Comparison of ENCODE assay signal across 1 cellular context in the genomic region with DNA sequence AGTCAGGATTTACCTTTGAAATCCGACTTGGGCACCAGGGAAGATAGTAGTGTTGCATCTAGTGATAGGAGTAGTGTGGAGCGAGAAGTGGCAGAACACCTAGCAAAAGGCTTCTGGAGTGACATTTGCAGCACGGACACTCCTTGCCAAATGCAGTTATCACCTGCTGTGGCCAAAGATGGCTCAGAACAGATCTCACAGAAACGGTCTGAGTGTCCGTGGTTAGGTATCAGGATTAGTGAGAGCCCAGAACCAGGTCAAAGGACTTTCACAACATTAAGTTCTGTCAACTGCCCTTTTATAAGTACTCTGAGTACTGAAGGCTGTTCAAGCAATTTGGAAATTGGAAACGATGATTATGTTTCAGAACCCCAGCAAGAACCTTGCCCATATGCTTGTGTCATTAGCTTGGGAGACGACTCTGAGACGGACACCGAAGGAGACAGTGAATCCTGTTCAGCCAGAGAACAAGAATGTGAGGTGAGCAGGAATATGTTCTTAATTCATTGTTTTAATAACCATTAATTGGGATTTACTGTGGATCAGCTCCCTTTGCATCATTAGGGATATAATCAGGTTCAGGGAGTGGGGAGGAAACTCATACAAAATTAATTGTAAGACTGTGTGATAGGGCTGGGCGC.
TF ChIP-seq lines count a peak whose summit lies in the region.

No MANE protein-coding gene starts in this region.

TF ChIP-seq in endothelial cell of umbilical vein, 7 proteins besides CTCF, POLR2A, EP300 and RAD21:
- TF ChIP-seq MYC (IDR thresholded peaks at IDR 0.05; ENCODE audit: low read depth, low read length) (no peak), JUN (IDR thresholded peaks at IDR 0.05; ENCODE audit: borderline replicate concordance, insufficient read depth, insufficient read length, low read depth) (no peak), POLR2AphosphoS5 (IDR thresholded peaks at IDR 0.05; ENCODE audit: insufficient read depth, low read depth, low read length) (no peak), EZH2 (IDR thresholded peaks at IDR 0.05; ENCODE audit: borderline replicate concordance, low read depth, low read length, severe bottlenecking) (no peak), FOS (IDR thresholded peaks at IDR 0.05; ENCODE audit: borderline replicate concordance, insufficient read depth, low read length) (no peak), GATA2 (IDR thresholded peaks at IDR 0.05; ENCODE audit: insufficient read depth, insufficient read length, low read depth, low read length) (no peak)
- TF ChIP-seq, protein P1, sequence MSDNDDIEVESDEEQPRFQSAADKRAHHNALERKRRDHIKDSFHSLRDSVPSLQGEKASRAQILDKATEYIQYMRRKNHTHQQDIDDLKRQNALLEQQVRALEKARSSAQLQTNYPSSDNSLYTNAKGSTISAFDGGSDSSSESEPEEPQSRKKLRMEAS (IDR thresholded peaks at IDR 0.05; ENCODE audit: insufficient read depth, insufficient read length): no peak
TF ChIP-seq in endothelial cell of umbilical vein: peak in this region for 0.
